ENCODE assay signal across 11 cellular contexts in the genomic region with DNA sequence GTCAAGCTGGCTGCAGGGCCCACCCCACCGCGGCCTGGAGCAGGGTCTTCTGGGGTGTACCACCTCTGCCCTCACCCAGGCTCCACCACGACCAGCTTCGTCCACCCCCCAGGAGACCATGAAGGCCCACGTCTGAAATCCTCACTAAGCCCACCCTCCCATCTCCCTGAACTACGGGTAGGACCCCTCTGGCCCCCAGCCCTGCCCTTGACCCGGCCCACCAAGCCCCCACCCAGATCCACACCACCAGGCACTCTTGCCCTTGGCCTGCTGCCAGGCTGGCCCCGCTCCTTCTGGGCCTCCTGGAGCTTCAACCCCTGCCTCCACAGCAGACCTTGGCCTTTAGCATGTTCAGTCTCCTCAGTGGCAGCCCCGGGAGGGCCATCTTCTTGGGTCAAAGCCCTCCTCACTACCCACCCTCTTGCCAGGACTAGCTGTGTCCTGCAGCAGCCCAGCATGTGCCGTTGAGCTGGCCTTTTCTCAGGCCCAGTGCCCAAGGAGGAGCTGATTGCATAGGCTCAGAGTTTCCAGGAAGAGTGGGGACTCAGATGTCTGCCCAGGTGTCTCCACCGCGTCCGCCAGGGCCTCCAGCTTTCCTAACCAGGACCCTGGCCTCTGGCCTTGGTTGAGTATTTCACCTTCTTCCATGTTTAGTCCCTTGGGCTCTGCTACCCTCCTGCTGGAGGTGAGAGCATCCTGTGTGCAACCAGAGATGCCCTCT. TPM values are rescaled to one million over a fixed set of nuclear protein-coding genes. Genes with fewer than 3 reads are reported as not detected.
DNase-seq lines count a peak whose midpoint lies in the region; ATAC-seq and TF ChIP-seq lines count a peak whose summit lies in the region.
"Had no signal": no experiment of that assay in that cellular context is flagged by ENCODE, and none has a peak within 500 bp of the region (broad histone marks: within the 10 kb centered on the region; RNA-seq: fewer than 3 reads in every experiment).

No MANE protein-coding gene starts in this region.

- H4K20me1 ChIP-seq in SK-N-SH (ENCODE audit: insufficient read depth) = no peaks in the 10 kb centered on the region

- peaks cover 0 to 21% of the 10 kb centered on the region in 2 experiments; a peak in 2 of 4 replicates for H3K4me1 ChIP-seq in SK-N-SH (ENCODE audit: control insufficient read depth in 1 of 2, insufficient read depth in 2 of 2, low read depth in 1 of 2, low read length in 1 of 2)

- no peak for TF ChIP-seq EP300 in SK-N-SH (IDR thresholded peaks at IDR 0.05; ENCODE audit: borderline replicate concordance in 1 of 2, low read depth in 1 of 2, low read length in 1 of 2)

- no peak overlapping the region for H3K9ac ChIP-seq in SK-N-SH

- H3K79me2 ChIP-seq in SK-N-SH (ENCODE audit: insufficient read depth) = no peaks in the 10 kb centered on the region

- H3F3A ChIP-seq in SK-N-SH (replicated peaks; ENCODE audit: insufficient read depth) = no peaks in the 10 kb centered on the region

- H3K4me3 ChIP-seq in SK-N-SH (ENCODE audit: low read depth in 2 of 2, low read length in 1 of 2) = no peak overlapping the region

- ATAC-seq in SK-N-SH treated with all-trans-retinoic acid at 6 μM for 48 hours = no peak
- ATAC-seq in HG03565 (IDR thresholded peaks at IDR 0.05; ENCODE audit: unreplicated experiment) = no peak

- no peaks in the 10 kb centered on the region for H3K9me2 ChIP-seq in SK-N-SH

- no peaks in the 10 kb centered on the region for H3K9me3 ChIP-seq in SK-N-SH
- H3K9me3 ChIP-seq: neutrophil had no signal

- TF ChIP-seq RAD21 in SK-N-SH (IDR thresholded peaks at IDR 0.05; ENCODE audit: low read length) = no peak

- no peak overlapping the region for H3K27ac ChIP-seq in SK-N-SH (ENCODE audit: low read depth in 2 of 2, low read length in 1 of 2)
- H3K27ac ChIP-seq: neutrophil had no signal

- no peaks in the 10 kb centered on the region for H3K27me3 ChIP-seq in SK-N-SH (ENCODE audit: insufficient read depth)

- no peak for TF ChIP-seq CTCF in SK-N-SH (IDR thresholded peaks at IDR 0.05)

- H3K4me2 ChIP-seq in SK-N-SH = no peak overlapping the region

- DNase-seq in SK-N-SH (peak; percentile 48), SK-N-DZ (ENCODE audit: low spot score) (peak; percentile 6), hepatic stellate cell (ENCODE audit: low spot score) (peak; percentile 26), ACHN (no peak), kidney glomerular epithelial cell (lab: John Stamatoyannopoulos, UW) (no peak)
- peak; percentile 24 for DNase-seq in stimulated activated CD8-positive, alpha-beta memory T cell treated with anti-CD3 and anti-CD28 coated beads, Interleukin-4, amount 100 ng/mL, for 48 hours
- DNase-seq: amygdala, NCI-H146 had no signal

- CTCF ChIA-PET in SK-N-SH (lab: Yijun Ruan, JAX) = interaction anchor here (0.9 to 4.7 kb wide), 17 partner anchors 13 to 96 kb away, joined by 3 to 125 read pairs (median 9); a partner anchor contains a TSS

- no peak overlapping the region for H2AFZ ChIP-seq in SK-N-SH (ENCODE audit: low read depth)

- POLR2A ChIA-PET in SK-N-SH (lab: Yijun Ruan, JAX) = interaction anchor here (1.1 to 2.4 kb wide), 8 partner anchors 11 to 70 kb away, joined by 3 to 13 read pairs (median 6); a partner anchor contains a TSS

- no peaks in the 10 kb centered on the region for H3K36me3 ChIP-seq in SK-N-SH (replicated peaks in 1 of 2; ENCODE audit: control insufficient read depth in 1 of 2, insufficient read depth in 2 of 2, low read length in 1 of 2)
- H3K36me3 ChIP-seq: neutrophil had no signal

- WGBS in SK-N-SH (ENCODE audit: low lambda C conversion rate) = 91% methylated on average over 7 of the region's 13 CpGs

- in situ Hi-C loops in ACHN (cut with HindIII; ENCODE audit: low pct_ligation_motif_present, low pct_unique_long_range_greater_than_20kb, low sequenced_read_pairs) = no loop called here

TF ChIP-seq in SK-N-SH, 30 proteins besides CTCF, POLR2A, EP300 and RAD21:
- TF ChIP-seq JUND (IDR thresholded peaks at IDR 0.05) (no peak), RXRA (IDR thresholded peaks at IDR 0.05; ENCODE audit: borderline replicate concordance, low read depth) (no peak), TAF1 (IDR thresholded peaks at IDR 0.05; ENCODE audit: borderline replicate concordance, low read depth, low read length) (no peak), TCF12 (IDR thresholded peaks at IDR 0.05) (no peak), FOXJ3 (CRISPR knock-in tag; IDR thresholded peaks at IDR 0.05) (no peak)

TF ChIP-seq in SK-N-SH treated with all-trans-retinoic acid at 6 μM for 48 hours, 23 proteins besides CTCF, POLR2A, EP300 and RAD21 (continues in another document):
- TF ChIP-seq, protein P1, sequence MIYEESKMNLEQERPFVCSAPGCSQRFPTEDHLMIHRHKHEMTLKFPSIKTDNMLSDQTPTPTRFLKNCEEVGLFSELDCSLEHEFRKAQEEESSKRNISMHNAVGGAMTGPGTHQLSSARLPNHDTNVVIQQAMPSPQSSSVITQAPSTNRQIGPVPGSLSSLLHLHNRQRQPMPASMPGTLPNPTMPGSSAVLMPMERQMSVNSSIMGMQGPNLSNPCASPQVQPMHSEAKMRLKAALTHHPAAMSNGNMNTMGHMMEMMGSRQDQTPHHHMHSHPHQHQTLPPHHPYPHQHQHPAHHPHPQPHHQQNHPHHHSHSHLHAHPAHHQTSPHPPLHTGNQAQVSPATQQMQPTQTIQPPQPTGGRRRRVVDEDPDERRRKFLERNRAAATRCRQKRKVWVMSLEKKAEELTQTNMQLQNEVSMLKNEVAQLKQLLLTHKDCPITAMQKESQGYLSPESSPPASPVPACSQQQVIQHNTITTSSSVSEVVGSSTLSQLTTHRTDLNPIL (CRISPR knock-in tag; IDR thresholded peaks at IDR 0.05; ENCODE audit: low read depth) = no peak
- TF ChIP-seq ZFP30 (CRISPR knock-in tag; IDR thresholded peaks at IDR 0.05) = no peak
- TF ChIP-seq ESRRG (CRISPR knock-in tag; IDR thresholded peaks at IDR 0.05) = no peak
- TF ChIP-seq ISL1 (CRISPR knock-in tag; IDR thresholded peaks at IDR 0.05) = no peak
- no peak for TF ChIP-seq GLIS3 (CRISPR knock-in tag; IDR thresholded peaks at IDR 0.05)
- no peak for TF ChIP-seq RARB (CRISPR knock-in tag; IDR thresholded peaks at IDR 0.05)
- TF ChIP-seq, protein P2, sequence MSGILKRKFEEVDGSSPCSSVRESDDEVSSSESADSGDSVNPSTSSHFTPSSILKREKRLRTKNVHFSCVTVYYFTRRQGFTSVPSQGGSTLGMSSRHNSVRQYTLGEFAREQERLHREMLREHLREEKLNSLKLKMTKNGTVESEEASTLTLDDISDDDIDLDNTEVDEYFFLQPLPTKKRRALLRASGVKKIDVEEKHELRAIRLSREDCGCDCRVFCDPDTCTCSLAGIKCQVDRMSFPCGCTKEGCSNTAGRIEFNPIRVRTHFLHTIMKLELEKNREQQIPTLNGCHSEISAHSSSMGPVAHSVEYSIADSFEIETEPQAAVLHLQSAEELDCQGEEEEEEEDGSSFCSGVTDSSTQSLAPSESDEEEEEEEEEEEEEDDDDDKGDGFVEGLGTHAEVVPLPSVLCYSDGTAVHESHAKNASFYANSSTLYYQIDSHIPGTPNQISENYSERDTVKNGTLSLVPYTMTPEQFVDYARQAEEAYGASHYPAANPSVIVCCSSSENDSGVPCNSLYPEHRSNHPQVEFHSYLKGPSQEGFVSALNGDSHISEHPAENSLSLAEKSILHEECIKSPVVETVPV (CRISPR knock-in tag; IDR thresholded peaks at IDR 0.05) = no peak
- no peak for TF ChIP-seq ZNF565 (CRISPR knock-in tag; conservative IDR thresholded peaks at IDR 0.05; ENCODE audit: low read depth)
- no peak for TF ChIP-seq TCF4 (CRISPR knock-in tag; IDR thresholded peaks at IDR 0.05; ENCODE audit: borderline replicate concordance)
- no peak for TF ChIP-seq BACH2 (CRISPR knock-in tag; IDR thresholded peaks at IDR 0.05; ENCODE audit: borderline replicate concordance)
- TF ChIP-seq, protein P3, sequence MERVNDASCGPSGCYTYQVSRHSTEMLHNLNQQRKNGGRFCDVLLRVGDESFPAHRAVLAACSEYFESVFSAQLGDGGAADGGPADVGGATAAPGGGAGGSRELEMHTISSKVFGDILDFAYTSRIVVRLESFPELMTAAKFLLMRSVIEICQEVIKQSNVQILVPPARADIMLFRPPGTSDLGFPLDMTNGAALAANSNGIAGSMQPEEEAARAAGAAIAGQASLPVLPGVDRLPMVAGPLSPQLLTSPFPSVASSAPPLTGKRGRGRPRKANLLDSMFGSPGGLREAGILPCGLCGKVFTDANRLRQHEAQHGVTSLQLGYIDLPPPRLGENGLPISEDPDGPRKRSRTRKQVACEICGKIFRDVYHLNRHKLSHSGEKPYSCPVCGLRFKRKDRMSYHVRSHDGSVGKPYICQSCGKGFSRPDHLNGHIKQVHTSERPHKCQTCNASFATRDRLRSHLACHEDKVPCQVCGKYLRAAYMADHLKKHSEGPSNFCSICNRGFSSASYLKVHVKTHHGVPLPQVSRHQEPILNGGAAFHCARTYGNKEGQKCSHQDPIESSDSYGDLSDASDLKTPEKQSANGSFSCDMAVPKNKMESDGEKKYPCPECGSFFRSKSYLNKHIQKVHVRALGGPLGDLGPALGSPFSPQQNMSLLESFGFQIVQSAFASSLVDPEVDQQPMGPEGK (CRISPR knock-in tag; IDR thresholded peaks at IDR 0.05; ENCODE audit: borderline replicate concordance) = no peak
- TF ChIP-seq ZC3H10 (CRISPR knock-in tag; IDR thresholded peaks at IDR 0.05) = no peak
- TF ChIP-seq OSR1 (CRISPR knock-in tag; IDR thresholded peaks at IDR 0.05) = no peak
- TF ChIP-seq PPARA (CRISPR knock-in tag; IDR thresholded peaks at IDR 0.05; ENCODE audit: borderline replicate concordance) = no peak

RNA-seq across cellular contexts. Expression of a gene that starts 17.8 kb away (rescaled TPM):
- polyA plus RNA-seq in SK-N-SH (2012; rRNA removed) = 2.1 and 3.7 TPM in 2 replicates
- 1.8 and 2.7 TPM in 2 replicates for polyA plus RNA-seq in SK-N-SH (2012; cell fraction: cytosol; rRNA removed)
- polyA plus RNA-seq in SK-N-SH (2012; cell fraction: nucleus; rRNA removed) = 16.3 and 25.0 TPM in 2 replicates
- polyA plus RNA-seq in SK-N-DZ (2014; cell fraction: cytosol; rRNA removed) = 123 and 149 TPM in 2 replicates
- 494 and 564 TPM in 2 replicates for polyA plus RNA-seq in SK-N-DZ (2014; cell fraction: nucleus; rRNA removed)

RNA-seq across cellular contexts. Expression of a gene that starts 53.1 kb away (rescaled TPM):
- polyA plus RNA-seq in SK-N-SH (2012; rRNA removed) = 114 and 124 TPM in 2 replicates
- 77.5 and 83.1 TPM in 2 replicates for polyA plus RNA-seq in SK-N-SH (2012; cell fraction: cytosol; rRNA removed)
- polyA plus RNA-seq in SK-N-SH (2012; cell fraction: nucleus; rRNA removed) = 214 and 215 TPM in 2 replicates
- 118 and 119 TPM in 2 replicates for polyA plus RNA-seq in SK-N-DZ (2014; cell fraction: cytosol; rRNA removed)
- 98.3 and 122 TPM in 2 replicates for polyA plus RNA-seq in SK-N-DZ (2014; cell fraction: nucleus; rRNA removed)

RNA-seq across cellular contexts. Expression of a gene that starts 54.4 kb away (rescaled TPM):
- 27.3 and 28.1 TPM in 2 replicates for polyA plus RNA-seq in SK-N-SH (2012; rRNA removed)
- 3.6 and 5.7 TPM in 2 replicates for polyA plus RNA-seq in SK-N-SH (2012; cell fraction: cytosol; rRNA removed)
- 220 and 295 TPM in 2 replicates for polyA plus RNA-seq in SK-N-SH (2012; cell fraction: nucleus; rRNA removed)
- 17.9 and 35.0 TPM in 2 replicates for polyA plus RNA-seq in SK-N-DZ (2014; cell fraction: cytosol; rRNA removed)
- polyA plus RNA-seq in SK-N-DZ (2014; cell fraction: nucleus; rRNA removed) = 656 and 724 TPM in 2 replicates

Comparison
In these comparisons a context has a peak if more than half of its experiments do, and no peak if none do; other contexts are left out.
1. DNase-seq: peak in SK-N-SH (single experiment), SK-N-DZ (single experiment), hepatic stellate cell (single experiment) and stimulated activated CD8-positive, alpha-beta memory T cell treated with anti-CD3 and anti-CD28 coated beads, Interleukin-4, amount 100 ng/mL, for 48 hours (single experiment); none in ACHN (single experiment) and kidney glomerular epithelial cell (single experiment).